Comparison of ENCODE assay signal across 23 cellular contexts in the genomic region with DNA sequence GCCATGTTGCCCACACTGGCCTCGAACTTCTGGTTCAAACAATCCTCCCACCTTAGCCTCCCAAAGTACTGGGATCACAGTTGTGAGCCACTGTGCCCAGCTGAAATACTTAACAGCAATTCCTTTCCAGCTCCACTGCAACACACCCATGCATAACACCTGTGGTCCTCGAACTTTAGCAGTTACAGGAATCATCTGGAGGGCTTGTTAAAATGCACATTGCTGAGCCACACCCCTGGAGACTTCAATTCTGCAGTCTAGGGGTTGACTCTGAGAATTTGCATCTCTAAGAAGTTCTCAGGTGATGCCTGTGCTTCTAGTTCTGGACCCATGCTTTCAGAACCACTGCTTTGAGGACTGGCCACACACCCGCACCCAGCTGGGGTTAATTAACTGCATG.
"Had no signal": no experiment of that assay in that cellular context is flagged by ENCODE, and none has a peak within 500 bp of the region (broad histone marks: within the 10 kb centered on the region; RNA-seq: fewer than 3 reads in every experiment).

No MANE protein-coding gene starts in this region.

- H3K36me3 Mint-ChIP-seq: brain had no signal

- DNase-seq: activated CD4-positive, alpha-beta T cell treated with anti-CD3 and anti-CD28 coated beads for 4 hours; activated CD8-positive, alpha-beta memory T cell treated with anti-CD3 and anti-CD28 coated beads, Interleukin-2, amount 10 ng/mL, durations not matched to agents 7 days and 5 days; activated CD8-positive, alpha-beta T cell treated with anti-CD3 and anti-CD28 coated beads for 36 hours; activated effector memory CD4-positive, alpha-beta T cell treated with anti-CD3 and anti-CD28 coated beads, Interleukin-2, amount 50 U/mL, for 16 hours; activated naive CD4-positive, alpha-beta T cell treated with anti-CD3 and anti-CD28 coated beads, Interleukin-2, amount 50 U/mL, for 16 hours; activated T-cell treated with anti-CD3 and anti-CD28 coated beads for 4 hours; anterior cingulate cortex; dermis blood vessel endothelial cell; effector CD8-positive, alpha-beta T cell; glutamatergic neuron; islet precursor cell; left cardiac atrium; lower lobe of right lung; nucleus accumbens; right cardiac atrium; stimulated activated CD4-positive, alpha-beta T cell treated with anti-CD3 and anti-CD28 coated beads, Interleukin-4, amount 100 ng/mL, for 24 hours; stimulated activated naive CD4-positive, alpha-beta T cell treated with Interleukin-2 at 50 U/mL for 16 hours; T-helper 1 cell; upper lobe of right lung had no signal

- H3K27me3 ChIP-seq: esophagus muscularis mucosa, upper lobe of right lung had no signal

- ATAC-seq: activated CD8-positive, alpha-beta memory T cell treated with anti-CD3 and anti-CD28 coated beads, Interleukin-2, amount 10 ng/mL, durations not matched to agents 7 days and 5 days; activated CD8-positive, alpha-beta T cell treated with anti-CD3 and anti-CD28 coated beads for 36 hours; left cardiac atrium; lower lobe of right lung; right cardiac atrium; upper lobe of right lung had no signal

- H3K27me3 Mint-ChIP-seq: activated CD8-positive, alpha-beta T cell treated with anti-CD3 and anti-CD28 coated beads for 36 hours had no signal

- H3K9me3 ChIP-seq: esophagus muscularis mucosa, lower lobe of right lung, thoracic aorta, upper lobe of right lung had no signal

- H3K4me1 ChIP-seq: parathyroid adenoma had no signal

- H3K27ac Mint-ChIP-seq: activated CD8-positive, alpha-beta memory T cell treated with anti-CD3 and anti-CD28 coated beads, Interleukin-2, amount 10 ng/mL, durations not matched to agents 7 days and 5 days; activated CD8-positive, alpha-beta T cell treated with anti-CD3 and anti-CD28 coated beads for 36 hours had no signal

- H3K9me3 Mint-ChIP-seq: activated CD8-positive, alpha-beta T cell treated with anti-CD3 and anti-CD28 coated beads for 36 hours had no signal

- H3K4me3 Mint-ChIP-seq: activated CD8-positive, alpha-beta memory T cell treated with anti-CD3 and anti-CD28 coated beads, Interleukin-2, amount 10 ng/mL, durations not matched to agents 7 days and 5 days; activated CD8-positive, alpha-beta T cell treated with anti-CD3 and anti-CD28 coated beads for 36 hours; brain had no signal

- H3K4me3 ChIP-seq: esophagus muscularis mucosa, lower lobe of right lung, thoracic aorta, upper lobe of right lung had no signal

- H3K27ac ChIP-seq: parathyroid adenoma, thoracic aorta had no signal

- H3K36me3 ChIP-seq: esophagus muscularis mucosa, lower lobe of right lung, thoracic aorta, upper lobe of right lung had no signal
